14 cellular contexts compared by ENCODE assay signal in genomic region chr1:54413732-54414131, GRCh38. TPM values are rescaled to one million over a fixed set of nuclear protein-coding genes. Genes with fewer than 3 reads are reported as not detected.
A peak's percentile ranks its signal among the peaks of the same experiment; 100 is the strongest.
DNase-seq lines count a peak whose midpoint lies in the region; ATAC-seq and TF ChIP-seq lines count a peak whose summit lies in the region.
"Had no signal": no experiment of that assay in that cellular context is flagged by ENCODE, and none has a peak within 500 bp of the region (broad histone marks: within the 10 kb centered on the region; RNA-seq: fewer than 3 reads in every experiment).

No MANE protein-coding gene starts in this region.

- H3K4me1 ChIP-seq in left ventricle myocardium inferior (peaks cover 23% of the 10 kb centered on the region), ascending aorta (no peaks in the 10 kb centered on the region)
- H3K4me1 ChIP-seq: prostate gland had no signal

- intact Hi-C loops in left ventricle myocardium inferior (cut with micrococcal nuclease) = no loop called here
- intact Hi-C loops in Right ventricle myocardium superior (cut with DNase I) = no loop called here
- intact Hi-C loops in ascending aorta (cut with DNase I) = no loop called here

- POLR2A ChIA-PET in activated CD8-positive, alpha-beta T cell treated with anti-CD3 and anti-CD28 coated beads, Interleukin-2, amount 10 ng/mL, durations not matched to agents 7 days and 5 days (lab: Charles Lee) = interaction anchor here (0.6 kb wide), 1 partner anchor 179 kb away, joined by 4 read pairs; no protein-coding TSS in a partner anchor

- peak overlapping the region; percentile 71 for H3K4me3 Mint-ChIP-seq in activated CD8-positive, alpha-beta T cell treated with anti-CD3 and anti-CD28 coated beads, Interleukin-2, amount 10 ng/mL, durations not matched to agents 7 days and 5 days
- H3K4me3 Mint-ChIP-seq in mesothelial cell of epicardium = no peak overlapping the region

- no peaks in the 10 kb centered on the region for H3K36me3 ChIP-seq in left ventricle myocardium inferior
- no peaks in the 10 kb centered on the region for H3K36me3 ChIP-seq in ascending aorta
- H3K36me3 ChIP-seq: prostate gland, tibial artery had no signal

- no peaks in the 10 kb centered on the region for H3K9me3 Mint-ChIP-seq in activated CD8-positive, alpha-beta T cell treated with anti-CD3 and anti-CD28 coated beads, Interleukin-2, amount 10 ng/mL, durations not matched to agents 7 days and 5 days (ENCODE audit: insufficient read depth)
- no peaks in the 10 kb centered on the region for H3K9me3 Mint-ChIP-seq in mesothelial cell of epicardium

- H3K27ac Mint-ChIP-seq in activated CD8-positive, alpha-beta T cell treated with anti-CD3 and anti-CD28 coated beads, Interleukin-2, amount 10 ng/mL, durations not matched to agents 7 days and 5 days = peak overlapping the region; percentile 84
- H3K27ac Mint-ChIP-seq in mesothelial cell of epicardium = peak overlapping the region; percentile 89

- DNase-seq in left ventricle myocardium inferior (no peak), Right ventricle myocardium superior (no peak), mesothelial cell of epicardium (ENCODE audit: low spot score in 2 of 2, unreplicated experiment in 2 of 2) (no peak), HuH-7 (ENCODE audit: low spot score) (no peak), EL (no peak), ascending aorta (ENCODE audit: low spot score in 2 of 2) (no peak)
- no peak for DNase-seq in activated CD8-positive, alpha-beta T cell treated with anti-CD3 and anti-CD28 coated beads, Interleukin-2, amount 10 ng/mL, durations not matched to agents 7 days and 5 days
- no peak for DNase-seq in stimulated activated CD4-positive, alpha-beta T cell treated with anti-CD3 and anti-CD28 coated beads, Interleukin-4, amount 100 ng/mL, for 1 hour
- DNase-seq: GDM1, KG1, NCI-H1092, tibial artery had no signal

- peak overlapping the region; percentile 63 for H3K27ac ChIP-seq in left ventricle myocardium inferior (replicated peaks)
- no peak overlapping the region for H3K27ac ChIP-seq in ascending aorta
- H3K27ac ChIP-seq: prostate gland, tibial artery had no signal

- H3K27me3 ChIP-seq in left ventricle myocardium inferior (ENCODE audit: low read depth) (peaks cover 5% of the 10 kb centered on the region), ascending aorta (no peaks in the 10 kb centered on the region)

- H3K27me3 Mint-ChIP-seq in activated CD8-positive, alpha-beta T cell treated with anti-CD3 and anti-CD28 coated beads, Interleukin-2, amount 10 ng/mL, durations not matched to agents 7 days and 5 days (ENCODE audit: low read depth) = peaks cover 11% of the 10 kb centered on the region
- no peaks in the 10 kb centered on the region for H3K27me3 Mint-ChIP-seq in mesothelial cell of epicardium (ENCODE audit: low read depth)

- no peak for ATAC-seq in Right ventricle myocardium superior (ENCODE audit: poor library complexity)
- no peak for ATAC-seq in activated CD8-positive, alpha-beta T cell treated with anti-CD3 and anti-CD28 coated beads, Interleukin-2, amount 10 ng/mL, durations not matched to agents 7 days and 5 days

- CTCF ChIA-PET in activated CD8-positive, alpha-beta T cell treated with anti-CD3 and anti-CD28 coated beads, Interleukin-2, amount 10 ng/mL, durations not matched to agents 7 days and 5 days (lab: Charles Lee) = interaction anchor here (0.5 to 0.7 kb wide), 2 partner anchors 13 to 63 kb away, joined by 3 read pairs; no protein-coding TSS in a partner anchor

- peaks cover 3% of the 10 kb centered on the region for H3K36me3 Mint-ChIP-seq in activated CD8-positive, alpha-beta T cell treated with anti-CD3 and anti-CD28 coated beads, Interleukin-2, amount 10 ng/mL, durations not matched to agents 7 days and 5 days (ENCODE audit: low read depth)
- no peaks in the 10 kb centered on the region for H3K36me3 Mint-ChIP-seq in mesothelial cell of epicardium

- H3K4me3 ChIP-seq in left ventricle myocardium inferior (no peak overlapping the region), ascending aorta (no peak overlapping the region)
- H3K4me3 ChIP-seq: prostate gland, smooth muscle cell, tibial artery had no signal

- H3K4me1 Mint-ChIP-seq in activated CD8-positive, alpha-beta T cell treated with anti-CD3 and anti-CD28 coated beads, Interleukin-2, amount 10 ng/mL, durations not matched to agents 7 days and 5 days (ENCODE audit: low read depth) = peaks cover 51% of the 10 kb centered on the region
- H3K4me1 Mint-ChIP-seq in mesothelial cell of epicardium = peaks cover 45% of the 10 kb centered on the region

- TF ChIP-seq CTCF in left ventricle myocardium inferior (IDR thresholded peaks at IDR 0.05; ENCODE audit: borderline replicate concordance) = no peak
- TF ChIP-seq CTCF in mesothelial cell of epicardium (IDR thresholded peaks at IDR 0.05; ENCODE audit: unreplicated experiment) = no peak
- no peak for TF ChIP-seq CTCF in ascending aorta (IDR thresholded peaks at IDR 0.05)

- H3K9me3 ChIP-seq in left ventricle myocardium inferior (replicated peaks) (no peaks in the 10 kb centered on the region), ascending aorta (no peaks in the 10 kb centered on the region)
- H3K9me3 ChIP-seq: prostate gland, tibial artery had no signal

RNA-seq across cellular contexts. Expression of gene SSBP3, which starts 7.5 kb away (rescaled TPM):
- total RNA-seq in left ventricle myocardium inferior = 57.7 TPM
- 49.1 TPM for total RNA-seq in Right ventricle myocardium superior
- total RNA-seq in activated CD8-positive, alpha-beta T cell treated with anti-CD3 and anti-CD28 coated beads, Interleukin-2, amount 10 ng/mL, durations not matched to agents 7 days and 5 days = 100 to 1,000 TPM; 109 to 111 TPM
- 171 to 188 TPM (median 172 TPM) in 3 replicates for total RNA-seq in mesothelial cell of epicardium
- 51.0 TPM for total RNA-seq in ascending aorta
